Comparison of ENCODE assay signal across 8 cellular contexts in the genomic region with DNA sequence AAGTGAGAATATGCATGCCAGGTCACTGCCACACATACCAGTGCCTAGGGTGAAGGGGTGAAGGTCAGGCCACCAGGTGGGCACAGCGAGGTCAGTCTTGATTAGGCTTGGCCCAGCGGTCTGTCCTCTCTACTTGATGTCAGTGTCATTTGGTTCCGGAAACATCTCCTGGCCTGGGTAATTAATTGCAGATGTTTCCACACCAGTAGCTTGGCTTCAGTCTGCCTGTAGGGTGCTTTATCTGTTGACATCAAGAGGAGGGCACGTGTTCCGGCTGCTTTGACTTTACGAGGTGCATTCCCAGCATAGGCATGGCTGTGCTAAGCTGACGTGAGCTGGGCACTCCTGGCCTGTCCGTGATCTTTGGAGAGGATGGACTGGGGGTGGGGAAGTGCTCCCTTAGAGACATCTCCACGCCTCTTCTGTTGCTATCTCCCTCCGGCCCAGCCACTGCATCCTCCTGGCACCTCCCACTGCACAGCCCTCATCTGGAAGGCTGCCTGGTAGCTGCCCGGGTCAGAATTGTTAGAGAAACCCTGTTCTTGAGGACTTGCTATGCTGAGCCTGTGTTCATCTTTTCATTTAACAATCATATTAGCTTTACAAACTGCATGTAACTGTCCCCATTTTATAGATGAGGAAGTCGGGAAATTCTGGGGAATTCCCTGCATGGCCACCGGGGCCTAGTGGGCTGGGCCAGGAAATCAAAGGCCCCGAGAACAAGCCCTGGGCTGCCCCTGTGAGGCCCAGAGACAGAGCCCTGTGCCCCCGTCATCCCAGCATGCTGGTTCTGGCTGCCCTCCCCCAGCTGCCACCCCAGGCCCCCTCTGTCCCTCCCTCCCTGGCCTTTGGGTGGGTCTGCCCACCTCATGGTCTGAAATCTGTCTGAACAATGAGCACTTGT. TPM values are rescaled to one million over a fixed set of nuclear protein-coding genes. Genes with fewer than 3 reads are reported as not detected.
DNase-seq lines count a peak whose midpoint lies in the region; ATAC-seq lines count a peak whose summit lies in the region.

No MANE protein-coding gene starts in this region.

- intact Hi-C loops in left ventricle myocardium superior (cut with micrococcal nuclease), result no loop called here

- DNase-seq in EL (peak; percentile 99), NCI-H510A treated with DMSO at 0.1 percent for 48 hours (lab: John Stamatoyannopoulos, UW) (peak; percentile 68), left ventricle myocardium superior (peak; percentile 78), COR-L47 (lab: John Stamatoyannopoulos, UW) (no peak), SW480 (ENCODE audit: low spot score) (no peak)
- peak; percentile 20 for DNase-seq in activated gamma-delta T cell treated with anti-CD3 and anti-CD28 coated beads, Interleukin-2, amount 50 U/mL, for 16 hours (ENCODE audit: low read depth)
- peak; percentile 34 to 39 for DNase-seq in stimulated activated CD4-positive, alpha-beta T cell treated with anti-CD3 and anti-CD28 coated beads, Interleukin-12 subunit alpha, Interleukin-12 subunit beta, amount 100 ng/mL, for 24 hours (ENCODE audit: low read depth in 2 of 2)

- ATAC-seq in GM21786 (IDR thresholded peaks at IDR 0.05; ENCODE audit: unreplicated experiment) (peak; percentile 43), left ventricle myocardium superior (peak; percentile 81)

RNA-seq across cellular contexts. Expression of a gene that starts 29.1 kb away (rescaled TPM):
- 28.7 TPM for total RNA-seq in left ventricle myocardium superior

Comparison
In these comparisons a context has a peak if more than half of its experiments do, and no peak if none do; other contexts are left out.
1. DNase-seq: peak in EL (single experiment), NCI-H510A treated with DMSO at 0.1 percent for 48 hours (single experiment), activated gamma-delta T cell treated with anti-CD3 and anti-CD28 coated beads, Interleukin-2, amount 50 U/mL, for 16 hours (single experiment), left ventricle myocardium superior (single experiment) and stimulated activated CD4-positive, alpha-beta T cell treated with anti-CD3 and anti-CD28 coated beads, Interleukin-12 subunit alpha, Interleukin-12 subunit beta, amount 100 ng/mL, for 24 hours (2 of 2); none in COR-L47 (single experiment) and SW480 (single experiment).